8 cellular contexts compared by ENCODE assay signal in genomic region chr10:50552771-50553535, GRCh38.
A peak's percentile ranks its signal among the peaks of the same experiment; 100 is the strongest.
DNase-seq lines count a peak whose midpoint lies in the region; ATAC-seq and TF ChIP-seq lines count a peak whose summit lies in the region.

No MANE protein-coding gene starts in this region.

- intact Hi-C loops in colonic mucosa (cut with DNase I) = no loop called here

- no peak overlapping the region for H3K9ac ChIP-seq in colonic mucosa (ENCODE audit: low read depth in 2 of 2, low read length in 2 of 2)

- no peak overlapping the region for H3K27ac ChIP-seq in C4-2B
- no peak overlapping the region for H3K27ac ChIP-seq in colonic mucosa

- no peak overlapping the region for H3K4me3 ChIP-seq in colonic mucosa
- H3K4me3 ChIP-seq in retinal pigment epithelial cell (ENCODE audit: low read length) = no peak overlapping the region

- ATAC-seq in GM18907 (IDR thresholded peaks at IDR 0.05; ENCODE audit: unreplicated experiment) (peak; percentile 71), GM21526 (IDR thresholded peaks at IDR 0.05; ENCODE audit: low FRiP score, unreplicated experiment) (no peak), HG03457 (IDR thresholded peaks at IDR 0.05; ENCODE audit: unreplicated experiment) (no peak)

- TF ChIP-seq CTCF in C4-2B (conservative IDR thresholded peaks at IDR 0.05) (peak; percentile 25), colonic mucosa (IDR thresholded peaks at IDR 0.05) (no peak), retinal pigment epithelial cell (conservative IDR thresholded peaks at IDR 0.05; ENCODE audit: low read depth, low read length) (peak; percentile 74)

- H3K27me3 ChIP-seq in colonic mucosa = no peaks in the 10 kb centered on the region

- H3K36me3 ChIP-seq in colonic mucosa = no peaks in the 10 kb centered on the region

- no peaks in the 10 kb centered on the region for H3K4me1 ChIP-seq in colonic mucosa

- DNase-seq in MV-4-11 (lab: John Stamatoyannopoulos, UW) (peak; percentile 38), colonic mucosa (peak; percentile 49), retinal pigment epithelial cell (ENCODE audit: low read depth) (peak; percentile 66), RPMI8226 (no peak)

- no peaks in the 10 kb centered on the region for H3K9me3 ChIP-seq in colonic mucosa
